In genomic region chrX:57573754-57574153, GRCh38 we compare ENCODE assay signal across 10 cellular contexts. TPM values are rescaled to one million over a fixed set of nuclear protein-coding genes. Genes with fewer than 3 reads are reported as not detected.
DNase-seq lines count a peak whose midpoint lies in the region; ATAC-seq, FAIRE-seq and TF ChIP-seq lines count a peak whose summit lies in the region.
"Had no signal": no experiment of that assay in that cellular context is flagged by ENCODE, and none has a peak within 500 bp of the region (broad histone marks: within the 10 kb centered on the region; RNA-seq: fewer than 3 reads in every experiment).

No MANE protein-coding gene starts in this region.

- H3K4me3 ChIP-seq in coronary artery (no peak overlapping the region), kidney (ENCODE audit: low read length in 2 of 2) (no peak overlapping the region)

- H3K27ac Mint-ChIP-seq in activated naive CD4-positive, alpha-beta T cell treated with anti-CD3 and anti-CD28 coated beads for 36 hours = no peak overlapping the region
- no peak overlapping the region for H3K27ac Mint-ChIP-seq in nephron
- H3K27ac Mint-ChIP-seq: activated B cell treated with CpG ODN at 0.5 μM for 24 hours; CD8-positive, alpha-beta memory T cell had no signal

- H3K36me3 ChIP-seq in kidney (ENCODE audit: control insufficient read depth in 1 of 2, insufficient read depth in 2 of 2, low read length in 2 of 2) = no peaks in the 10 kb centered on the region

- CTCF ChIA-PET in activated naive CD4-positive, alpha-beta T cell treated with anti-CD3 and anti-CD28 coated beads for 36 hours (lab: Charles Lee) = interaction anchor here (0.6 to 0.8 kb wide), 3 partner anchors 247 to 417 kb away, joined by 3 to 5 read pairs (median 3); no protein-coding TSS in a partner anchor

- H3K4me1 Mint-ChIP-seq in activated naive CD4-positive, alpha-beta T cell treated with anti-CD3 and anti-CD28 coated beads for 36 hours (ENCODE audit: low read depth) = no peaks in the 10 kb centered on the region
- no peaks in the 10 kb centered on the region for H3K4me1 Mint-ChIP-seq in nephron
- H3K4me1 Mint-ChIP-seq: activated B cell treated with CpG ODN at 0.5 μM for 24 hours; CD8-positive, alpha-beta memory T cell had no signal

- H3K27ac ChIP-seq in coronary artery (no peak overlapping the region), kidney (ENCODE audit: low read depth in 2 of 2, low read length in 2 of 2) (no peak overlapping the region)

- TF ChIP-seq CTCF in nephron (IDR thresholded peaks at IDR 0.05; ENCODE audit: unreplicated experiment in 3 of 3) (peak in 2 of 3 experiments; percentile 21 to 32), coronary artery (IDR thresholded peaks at IDR 0.05) (no peak), kidney (IDR thresholded peaks at IDR 0.05; ENCODE audit: borderline replicate concordance, extremely low read depth, insufficient read depth) (no peak)

- DNase-seq in NCI-H2227 (lab: John Stamatoyannopoulos, UW; ENCODE audit: unreplicated experiment) = peak; percentile 11
- DNase-seq in NCI-H2227 treated with DMSO at 0.1 percent for 48 hours (lab: John Stamatoyannopoulos, UW) = no peak
- DNase-seq in activated naive CD4-positive, alpha-beta T cell treated with anti-CD3 and anti-CD28 coated beads for 36 hours = peak; percentile 39
- DNase-seq in coronary artery (ENCODE audit: low spot score) = no peak
- no peak for DNase-seq in kidney
- DNase-seq: activated B cell treated with CpG ODN at 0.5 μM for 24 hours had no signal

- peak; percentile 54 for ATAC-seq in HG02981 (IDR thresholded peaks at IDR 0.05; ENCODE audit: unreplicated experiment)
- ATAC-seq in HG02973 (IDR thresholded peaks at IDR 0.05; ENCODE audit: unreplicated experiment) = no peak

- no peaks in the 10 kb centered on the region for H3K9me3 ChIP-seq in kidney (ENCODE audit: control insufficient read depth in 1 of 2, low read length in 2 of 2)

- no peaks in the 10 kb centered on the region for H3K36me3 Mint-ChIP-seq in activated naive CD4-positive, alpha-beta T cell treated with anti-CD3 and anti-CD28 coated beads for 36 hours (ENCODE audit: low read depth)
- H3K36me3 Mint-ChIP-seq in nephron (ENCODE audit: low read depth) = no peaks in the 10 kb centered on the region
- H3K36me3 Mint-ChIP-seq: CD8-positive, alpha-beta memory T cell had no signal

- no peaks in the 10 kb centered on the region for H3K4me1 ChIP-seq in kidney (ENCODE audit: control insufficient read depth in 1 of 2, insufficient read depth in 1 of 2, low read depth in 1 of 2, low read length in 2 of 2)

- H3K9ac ChIP-seq in kidney (ENCODE audit: low read length in 2 of 2) = no peak overlapping the region

- no peak for FAIRE-seq in kidney (lab: Jason Lieb, UNC)

- no peaks in the 10 kb centered on the region for H3K27me3 Mint-ChIP-seq in activated naive CD4-positive, alpha-beta T cell treated with anti-CD3 and anti-CD28 coated beads for 36 hours (ENCODE audit: low read depth)
- no peaks in the 10 kb centered on the region for H3K27me3 Mint-ChIP-seq in nephron (ENCODE audit: low read depth)
- H3K27me3 Mint-ChIP-seq: activated B cell treated with CpG ODN at 0.5 μM for 24 hours had no signal

- no peak overlapping the region for H3K4me3 Mint-ChIP-seq in activated naive CD4-positive, alpha-beta T cell treated with anti-CD3 and anti-CD28 coated beads for 36 hours
- no peak overlapping the region for H3K4me3 Mint-ChIP-seq in nephron
- H3K4me3 Mint-ChIP-seq: activated B cell treated with CpG ODN at 0.5 μM for 24 hours; CD8-positive, alpha-beta memory T cell had no signal

- no peaks in the 10 kb centered on the region for H3K9me3 Mint-ChIP-seq in activated naive CD4-positive, alpha-beta T cell treated with anti-CD3 and anti-CD28 coated beads for 36 hours
- H3K9me3 Mint-ChIP-seq in nephron = peaks cover 6% of the 10 kb centered on the region
- H3K9me3 Mint-ChIP-seq: activated B cell treated with CpG ODN at 0.5 μM for 24 hours; CD8-positive, alpha-beta memory T cell had no signal

- intact Hi-C loops in activated naive CD4-positive, alpha-beta T cell treated with anti-CD3 and anti-CD28 coated beads for 36 hours (cut with micrococcal nuclease) = loop anchor here (1.0 to 5.0 kb wide), 3 partner anchors 249 to 454 kb away; no protein-coding TSS in a partner anchor
- intact Hi-C loops in kidney (cut with DNase I) = no loop called here

RNA-seq across cellular contexts. Expression of gene ZXDB, which starts 18.1 kb away (rescaled TPM):
- total RNA-seq in activated naive CD4-positive, alpha-beta T cell treated with anti-CD3 and anti-CD28 coated beads for 36 hours = 1 to 10 TPM; 4.6 to 4.8 TPM
- total RNA-seq in kidney = 9.4 TPM
- polyA plus RNA-seq in kidney (ENCODE audit: insufficient read depth, low read depth, low replicate concordance) = 2.3 TPM

Comparison
In these comparisons a context has a peak if more than half of its experiments do, and no peak if none do; other contexts are left out.
1. DNase-seq: peak in NCI-H2227 (single experiment) and activated naive CD4-positive, alpha-beta T cell treated with anti-CD3 and anti-CD28 coated beads for 36 hours (single experiment); none in NCI-H2227 treated with DMSO at 0.1 percent for 48 hours (single experiment), coronary artery (single experiment) and kidney (single experiment).
2. CTCF ChIP-seq: peak in nephron (2 of 3); none in coronary artery (single experiment) and kidney (single experiment).